In the genomic region with DNA sequence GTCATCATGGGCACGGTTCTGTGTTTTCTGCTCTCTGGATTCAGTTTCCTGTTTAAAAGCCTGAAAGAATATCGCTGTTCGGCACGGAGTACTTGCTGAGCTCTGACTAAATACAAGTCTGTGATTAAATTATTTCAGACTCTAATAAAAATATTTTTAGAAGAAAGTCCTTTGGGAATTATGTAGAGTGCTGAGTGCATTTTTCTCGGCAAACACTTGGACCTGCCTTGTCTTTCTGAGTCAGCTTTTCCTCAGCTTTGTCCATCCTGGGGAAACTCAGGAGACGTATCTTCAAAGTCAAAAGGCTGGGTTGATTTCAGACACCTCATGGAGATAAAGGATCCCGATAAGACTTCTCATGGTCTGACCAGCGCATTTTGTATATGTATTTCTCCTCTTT, we compare ENCODE assay signal across 15 cellular contexts. TPM values are rescaled to one million over a fixed set of nuclear protein-coding genes. Genes with fewer than 3 reads are reported as not detected.
DNase-seq lines count a peak whose midpoint lies in the region; ATAC-seq, FAIRE-seq and TF ChIP-seq lines count a peak whose summit lies in the region.
"Had no signal": no experiment of that assay in that cellular context is flagged by ENCODE, and none has a peak within 500 bp of the region (broad histone marks: within the 10 kb centered on the region; RNA-seq: fewer than 3 reads in every experiment).

No MANE protein-coding gene starts in this region.

- H3K4me3 ChIP-seq in GM23248, result peak overlapping the region; percentile 53
- H3K4me3 ChIP-seq in left lung, result no peak overlapping the region
- H3K4me3 ChIP-seq: BLaER1 treated with 17β-estradiol and CSF1 and Interleukin-3, amounts not matched to agents 10 nM and 100 nM had no signal

- H3K4me1 ChIP-seq in GM23248 (ENCODE audit: insufficient read depth), result peaks cover 64% of the 10 kb centered on the region
- peaks cover 24 to 72% of the 10 kb centered on the region in 2 donors for H3K4me1 ChIP-seq in left lung

- in situ Hi-C loops in GM23248 (cut with MboI), result loop anchor here (25.0 kb wide), 1 partner anchor 100 kb away; the partner anchor contains the start of gene IL1R1

- peak; percentile 33 for FAIRE-seq in endometrium (lab: Jason Lieb, UNC)
- FAIRE-seq: G401.6, islet of Langerhans had no signal

- WGBS in GM23248 (ENCODE audit: low coverage in 1 of 2, low lambda C conversion rate in 2 of 2, missing lambda C conversion rate in 2 of 2), 2 experiments, result 0% methylated on average over 8 of the region's 8 CpGs

- DNase-seq in GM23248 (peak; percentile 94), left lung (no peak), stromal cell of bone marrow (ENCODE audit: low read depth) (peak; percentile 87)
- DNase-seq in activated T-cell treated with anti-CD3 and anti-CD28 coated beads, Interleukin-2, amount 50 U/mL, for 24 hours, result no peak
- DNase-seq: anterior cingulate cortex; NK-92 treated with Interleukin-12 subunit alpha and Interleukin-12 subunit beta, amount 100 ng/mL, for 24 hours had no signal

- no peak overlapping the region for H3K4me3 Mint-ChIP-seq in activated T-cell treated with anti-CD3 and anti-CD28 coated beads, Interleukin-2, amount 50 U/mL, for 24 hours
- H3K4me3 Mint-ChIP-seq: natural killer cell treated with Interleukin-12 subunit alpha and Interleukin-12 subunit beta and Interleukin-15 and Interleukin-18, amount 100 ng/mL, for 72 hours; WTC11 had no signal

- H2AFZ ChIP-seq in GM23248, result peak overlapping the region; percentile 59

- H3K27ac ChIP-seq in GM23248 (peak overlapping the region; percentile 91), left lung (peak overlapping the region; percentile 57 to 87)
- H3K27ac ChIP-seq: BLaER1 treated with 17β-estradiol and CSF1 and Interleukin-3, amounts not matched to agents 10 nM and 100 nM had no signal

- H3F3A ChIP-seq in GM23248 (ENCODE audit: insufficient read depth), result peaks cover 56% of the 10 kb centered on the region

- H3K9me3 Mint-ChIP-seq in activated T-cell treated with anti-CD3 and anti-CD28 coated beads, Interleukin-2, amount 50 U/mL, for 24 hours, result no peaks in the 10 kb centered on the region
- H3K9me3 Mint-ChIP-seq: natural killer cell treated with Interleukin-12 subunit alpha and Interleukin-12 subunit beta and Interleukin-15 and Interleukin-18, amount 100 ng/mL, for 72 hours had no signal

- ATAC-seq in left lung (peak; percentile 10), GM21526 (IDR thresholded peaks at IDR 0.05; ENCODE audit: low FRiP score, unreplicated experiment) (no peak), esophagus mucosa (no peak), GM18868 (IDR thresholded peaks at IDR 0.05; ENCODE audit: unreplicated experiment) (no peak)
- ATAC-seq: natural killer cell treated with Interleukin-12 subunit alpha and Interleukin-12 subunit beta and Interleukin-15 and Interleukin-18, amount 100 ng/mL, for 72 hours; WTC11 had no signal

- peaks cover 11% of the 10 kb centered on the region for H3K27me3 Mint-ChIP-seq in activated T-cell treated with anti-CD3 and anti-CD28 coated beads, Interleukin-2, amount 50 U/mL, for 24 hours

- no peaks in the 10 kb centered on the region for H3K36me3 Mint-ChIP-seq in activated T-cell treated with anti-CD3 and anti-CD28 coated beads, Interleukin-2, amount 50 U/mL, for 24 hours (ENCODE audit: low read depth)
- H3K36me3 Mint-ChIP-seq: natural killer cell treated with Interleukin-12 subunit alpha and Interleukin-12 subunit beta and Interleukin-15 and Interleukin-18, amount 100 ng/mL, for 72 hours; WTC11 had no signal

- peaks cover 38% of the 10 kb centered on the region for H3K4me1 Mint-ChIP-seq in activated T-cell treated with anti-CD3 and anti-CD28 coated beads, Interleukin-2, amount 50 U/mL, for 24 hours (ENCODE audit: low read depth)

- H3K4me2 ChIP-seq in GM23248 (ENCODE audit: unreplicated experiment), result peak overlapping the region; percentile 88

- H3K9me3 ChIP-seq in GM23248 (ENCODE audit: low read depth) (no peaks in the 10 kb centered on the region), left lung (no peaks in the 10 kb centered on the region)

- no peaks in the 10 kb centered on the region for H4K20me1 ChIP-seq in GM23248 (ENCODE audit: insufficient read depth)
- H4K20me1 ChIP-seq: BLaER1 treated with 17β-estradiol and CSF1 and Interleukin-3, amounts not matched to agents 10 nM and 100 nM had no signal

- H3K79me2 ChIP-seq in GM23248 (ENCODE audit: insufficient read depth), result no peaks in the 10 kb centered on the region

- H3K27me3 ChIP-seq in GM23248 (replicated peaks; ENCODE audit: insufficient read depth), result no peaks in the 10 kb centered on the region
- H3K27me3 ChIP-seq in left lung, result no peaks in the 10 kb centered on the region
- H3K27me3 ChIP-seq: BLaER1 treated with 17β-estradiol and CSF1 and Interleukin-3, amounts not matched to agents 10 nM and 100 nM had no signal

- TF ChIP-seq CTCF in left lung (IDR thresholded peaks at IDR 0.05), result no peak

- no peaks in the 10 kb centered on the region for H3K9me2 ChIP-seq in GM23248 (ENCODE audit: insufficient read depth)

- H3K36me3 ChIP-seq in GM23248 (ENCODE audit: low read depth) (no peaks in the 10 kb centered on the region), left lung (peaks cover 0 to 7% of the 10 kb centered on the region in 2 donors)
- H3K36me3 ChIP-seq: BLaER1 treated with 17β-estradiol and CSF1 and Interleukin-3, amounts not matched to agents 10 nM and 100 nM had no signal

- intact Hi-C loops in left lung (cut with DNase I), result no loop called here

- H3K27ac Mint-ChIP-seq in activated T-cell treated with anti-CD3 and anti-CD28 coated beads, Interleukin-2, amount 50 U/mL, for 24 hours, result no peak overlapping the region
- H3K27ac Mint-ChIP-seq: natural killer cell treated with Interleukin-12 subunit alpha and Interleukin-12 subunit beta and Interleukin-15 and Interleukin-18, amount 100 ng/mL, for 72 hours; WTC11 had no signal

- H3K9ac ChIP-seq in GM23248, result peak overlapping the region; percentile 77
- H3K9ac ChIP-seq: BLaER1 treated with 17β-estradiol and CSF1 and Interleukin-3, amounts not matched to agents 10 nM and 100 nM had no signal

RNA-seq across cellular contexts. Expression of gene IL1R2, which starts 45.9 kb away (rescaled TPM):
- total RNA-seq in GM23248 (2014; rRNA removed; shearing (Covaris generic)), result 0.22 TPM in 1 of 2 replicates, not detected in the other
- 0.85 and 1.2 TPM in 2 replicates for polyA plus RNA-seq in GM23248 (2016; fragmentation: Nextera tagmentation; extraction: Ambion mirVana)
- total RNA-seq in left lung (100 to 1,000 TPM in 1 of 2 donors, 1 to 10 TPM in 1; 4.9 to 195 TPM), esophagus mucosa (19.0 TPM)
- total RNA-seq: natural killer cell treated with Interleukin-12 subunit alpha and Interleukin-12 subunit beta and Interleukin-15 and Interleukin-18, amount 100 ng/mL, for 72 hours had no signal

Comparison
In these comparisons a context has a peak if more than half of its experiments do, and no peak if none do; other contexts are left out.
1. DNase-seq: peak in GM23248 (single experiment) and stromal cell of bone marrow (single experiment); none in left lung (0 of 2) and activated T-cell treated with anti-CD3 and anti-CD28 coated beads, Interleukin-2, amount 50 U/mL, for 24 hours (single experiment).